27 cellular contexts compared by ENCODE assay signal in genomic region chr5:57725628-57726504, GRCh38.
DNase-seq lines count a peak whose midpoint lies in the region; ATAC-seq, FAIRE-seq and TF ChIP-seq lines count a peak whose summit lies in the region.
"Had no signal": no experiment of that assay in that cellular context is flagged by ENCODE, and none has a peak within 500 bp of the region (broad histone marks: within the 10 kb centered on the region; RNA-seq: fewer than 3 reads in every experiment).

No MANE protein-coding gene starts in this region.

- 38% methylated on average over 7 of the region's 7 CpGs for WGBS in GM12878 (ENCODE audit: insufficient coverage, insufficient replicate concordance, low lambda C conversion rate, missing lambda C conversion rate)

- H3K4me1 Mint-ChIP-seq in stimulated activated memory B cell treated with anti-CD40 and anti-IgM and Interleukin-4, amounts not matched to agents 10 μg/mL and 1 μg/mL and 100 μg/mL, for 72 hours: no peaks in the 10 kb centered on the region
- peaks cover 3% of the 10 kb centered on the region for H3K4me1 Mint-ChIP-seq in type B pancreatic cell (ENCODE audit: unreplicated experiment)
- H3K4me1 Mint-ChIP-seq: activated B cell treated with CpG ODN at 0.5 μM for 24 hours, IgD-negative memory B cell had no signal

- H3K9ac ChIP-seq in GM12878 (ENCODE audit: control insufficient read depth, insufficient read depth, low read length): no peak overlapping the region
- H3K9ac ChIP-seq: BLaER1, neural progenitor cell had no signal

- no peaks in the 10 kb centered on the region for H3K79me2 ChIP-seq in GM12878 (ENCODE audit: control insufficient read depth, insufficient read depth, low read length)

- no peak for TF ChIP-seq EP300 in GM12878 (IDR thresholded peaks at IDR 0.05; ENCODE audit: borderline replicate concordance in 1 of 2, control insufficient read depth in 1 of 2, low read depth in 2 of 2, low read length in 2 of 2)

- no TSS peak for BruUV-seq in GM12878 (replicated peaks; lab: Mats Ljungman, UMichigan)

- CTCF ChIA-PET in GM12878 (lab: Yijun Ruan, JAX): no interaction called here

- no peak for TF ChIP-seq RAD21 in GM12878 (IDR thresholded peaks at IDR 0.05; ENCODE audit: insufficient read depth, low read depth, low read length)

- TF ChIP-seq CTCF in GM12878 (IDR thresholded peaks at IDR 0.05 in 2 of 3, conservative IDR thresholded peaks at IDR 0.05 in 1 of 3; ENCODE audit: control insufficient read depth in 2 of 3, extremely low read depth in 1 of 3, insufficient read depth in 1 of 3, low read depth in 3 of 3, low read length in 3 of 3) (no peak), type B pancreatic cell (conservative IDR thresholded peaks at IDR 0.05) (no peak)

- peaks cover 4% of the 10 kb centered on the region for H3K9me3 Mint-ChIP-seq in stimulated activated memory B cell treated with anti-CD40 and anti-IgM and Interleukin-4, amounts not matched to agents 10 μg/mL and 1 μg/mL and 100 μg/mL, for 72 hours
- peaks cover 12% of the 10 kb centered on the region for H3K9me3 Mint-ChIP-seq in type B pancreatic cell

- peaks cover 22% of the 10 kb centered on the region for H3K27me3 Mint-ChIP-seq in stimulated activated memory B cell treated with anti-CD40 and anti-IgM and Interleukin-4, amounts not matched to agents 10 μg/mL and 1 μg/mL and 100 μg/mL, for 72 hours
- H3K27me3 Mint-ChIP-seq in type B pancreatic cell: no peaks in the 10 kb centered on the region
- H3K27me3 Mint-ChIP-seq: activated B cell treated with CpG ODN at 0.5 μM for 24 hours had no signal

- no peaks in the 10 kb centered on the region for H3K36me3 ChIP-seq in GM12878 (ENCODE audit: control insufficient read depth in 2 of 2, insufficient read depth in 2 of 2, low read length in 1 of 2)
- H3K36me3 ChIP-seq: BLaER1, lower lobe of right lung, neural progenitor cell, Peyer's patch, thoracic aorta had no signal

- RAD21 ChIA-PET in GM12878 (lab: Charles Lee; ENCODE audit: unreplicated experiment): no interaction called here

- H3K4me1 ChIP-seq in GM12878 (ENCODE audit: control insufficient read depth, insufficient read depth, low read length): no peaks in the 10 kb centered on the region
- H3K4me1 ChIP-seq: BLaER1, Caco-2, lower lobe of right lung, neural progenitor cell, Peyer's patch had no signal

- no peak overlapping the region for H3K4me3 ChIP-seq in GM12878
- H3K4me3 ChIP-seq: BLaER1, lower lobe of right lung, neural progenitor cell, Peyer's patch, SK-N-MC, thoracic aorta had no signal

- SMC1A ChIA-PET in GM12878 (lab: Charles Lee; ENCODE audit: uncharacterized antibody, unreplicated experiment): interaction anchor here (1.3 kb wide), 1 partner anchor 26 kb away, joined by 3 read pairs; no protein-coding TSS in a partner anchor

- no peak overlapping the region for H3K4me2 ChIP-seq in GM12878 (ENCODE audit: control insufficient read depth, insufficient read depth)
- H3K4me2 ChIP-seq: BLaER1, neural progenitor cell had no signal

- H3K36me3 Mint-ChIP-seq in stimulated activated memory B cell treated with anti-CD40 and anti-IgM and Interleukin-4, amounts not matched to agents 10 μg/mL and 1 μg/mL and 100 μg/mL, for 72 hours: no peaks in the 10 kb centered on the region
- no peaks in the 10 kb centered on the region for H3K36me3 Mint-ChIP-seq in type B pancreatic cell
- H3K36me3 Mint-ChIP-seq: IgD-negative memory B cell, neural progenitor cell had no signal

- H3K27ac ChIP-seq in GM12878 (ENCODE audit: control insufficient read depth, insufficient read depth): no peak overlapping the region
- H3K27ac ChIP-seq: BLaER1, lower lobe of right lung, neural progenitor cell, Peyer's patch, SK-N-MC, thoracic aorta had no signal

- H4K20me1 ChIP-seq in GM12878 (ENCODE audit: control insufficient read depth, insufficient read depth): no peaks in the 10 kb centered on the region
- H4K20me1 ChIP-seq: BLaER1 had no signal

- no peak overlapping the region for H3K27ac Mint-ChIP-seq in stimulated activated memory B cell treated with anti-CD40 and anti-IgM and Interleukin-4, amounts not matched to agents 10 μg/mL and 1 μg/mL and 100 μg/mL, for 72 hours
- H3K27ac Mint-ChIP-seq in type B pancreatic cell: no peak overlapping the region
- H3K27ac Mint-ChIP-seq: activated B cell treated with CpG ODN at 0.5 μM for 24 hours, IgD-negative memory B cell, neural progenitor cell had no signal

- no peak for FAIRE-seq in GM12878 (lab: Jason Lieb, UNC)
- FAIRE-seq: frontal cortex, islet of Langerhans had no signal

- in situ Hi-C loops in GM12878 (cut with MboI): no loop called here

- no peaks in the 10 kb centered on the region for H3K27me3 ChIP-seq in GM12878 (replicated peaks in 1 of 2; ENCODE audit: control insufficient read depth in 2 of 2, insufficient read depth in 2 of 2, low read length in 1 of 2)
- H3K27me3 ChIP-seq: BLaER1, neural progenitor cell, Peyer's patch had no signal

- intact Hi-C loops in GM12878 (cut with micrococcal nuclease; ENCODE audit: unreplicated experiment): no loop called here

- no peak overlapping the region for H2AFZ ChIP-seq in GM12878 (ENCODE audit: control insufficient read depth, low read depth, low read length)
- H2AFZ ChIP-seq: neural progenitor cell had no signal

- no peak overlapping the region for H3K4me3 Mint-ChIP-seq in stimulated activated memory B cell treated with anti-CD40 and anti-IgM and Interleukin-4, amounts not matched to agents 10 μg/mL and 1 μg/mL and 100 μg/mL, for 72 hours
- H3K4me3 Mint-ChIP-seq in type B pancreatic cell: no peak overlapping the region
- H3K4me3 Mint-ChIP-seq: activated B cell treated with CpG ODN at 0.5 μM for 24 hours, IgD-negative memory B cell, neural progenitor cell had no signal

- TF ChIP-seq POLR2A in GM12878 (IDR thresholded peaks at IDR 0.05; ENCODE audit: low read depth, low read length): no peak

- ATAC-seq in GM12878: no peak
- ATAC-seq in stimulated activated memory B cell treated with anti-CD40 and anti-IgM and Interleukin-4, amounts not matched to agents 10 μg/mL and 1 μg/mL and 100 μg/mL, for 72 hours: peak; percentile 20
- ATAC-seq: lower lobe of right lung had no signal

- peak; percentile 20 for DNase-seq in NCI-H748 (lab: John Stamatoyannopoulos, UW; ENCODE audit: unreplicated experiment)
- DNase-seq in NCI-H748 treated with DMSO at 0.1 percent for 48 hours (lab: John Stamatoyannopoulos, UW): no peak
- DNase-seq in Kasumi-1 (lab: John Stamatoyannopoulos, UW): peak; percentile 34 to 47
- DNase-seq in GM12878 (ENCODE audit: low read depth, low spot score): no peak
- no peak for DNase-seq in NCI-H1930 (lab: John Stamatoyannopoulos, UW)
- DNase-seq in type B pancreatic cell (ENCODE audit: extremely low spot score, unreplicated experiment): no peak
- DNase-seq in globus pallidus (ENCODE audit: low spot score): no peak
- DNase-seq: activated B cell treated with CpG ODN at 0.5 μM for 24 hours; activated CD4-positive, alpha-beta T cell treated with anti-CD3 and anti-CD28 coated beads, Interleukin-2, amount 50 U/mL, for 48 hours; Caco-2; effector CD8-positive, alpha-beta T cell; H7; lower lobe of right lung; NCI-H1048; NCI-H187; NCI-H345; Peyer's patch; stimulated activated CD4-positive, alpha-beta T cell treated with anti-CD3 and anti-CD28 coated beads, Interleukin-2, amount 100 ng/mL, for 48 hours; stimulated activated naive CD4-positive, alpha-beta T cell had no signal

- no peaks in the 10 kb centered on the region for H3K9me3 ChIP-seq in GM12878 (replicated peaks; ENCODE audit: control insufficient read depth, insufficient read depth, low read length)
- H3K9me3 ChIP-seq: Caco-2, lower lobe of right lung, Peyer's patch, thoracic aorta had no signal

- POLR2A ChIA-PET in GM12878 (lab: Charles Lee): no interaction called here

TF ChIP-seq in GM12878, 131 proteins besides CTCF, POLR2A, EP300 and RAD21:
- TF ChIP-seq RFX5 (IDR thresholded peaks at IDR 0.05; ENCODE audit: low read depth, low read length): peak; percentile 56; the same call in 1 of the 2 replicates
- TF ChIP-seq CBFB (IDR thresholded peaks at IDR 0.05; ENCODE audit: low read depth): no peak

Comparison
In these comparisons a context has a peak if more than half of its experiments do, and no peak if none do; other contexts are left out.
1. DNase-seq: peak in NCI-H748 (single experiment) and Kasumi-1 (2 of 2); none in NCI-H748 treated with DMSO at 0.1 percent for 48 hours (single experiment), GM12878 (single experiment), NCI-H1930 (0 of 2), type B pancreatic cell (single experiment) and globus pallidus (single experiment).